ENCODE assay signal across 19 cellular contexts in genomic region chr12:4025420-4026358, GRCh38.
DNase-seq lines count a peak whose midpoint lies in the region; ATAC-seq and TF ChIP-seq lines count a peak whose summit lies in the region.
"Had no signal": no experiment of that assay in that cellular context is flagged by ENCODE, and none has a peak within 500 bp of the region (broad histone marks: within the 10 kb centered on the region; RNA-seq: fewer than 3 reads in every experiment).

No MANE protein-coding gene starts in this region.

- no peaks in the 10 kb centered on the region for H3K36me3 Mint-ChIP-seq in stimulated activated naive CD8-positive, alpha-beta T cell treated with anti-CD3 and anti-CD28 coated beads, Interleukin-15, Interleukin-2, amounts not matched to agents 100 ng/mL and 50 ng/mL, for 24 hours (ENCODE audit: low read depth)
- peaks cover 25% of the 10 kb centered on the region for H3K36me3 Mint-ChIP-seq in endodermal cell (ENCODE audit: low read depth)
- H3K36me3 Mint-ChIP-seq: activated naive CD4-positive, alpha-beta T cell treated with anti-CD3 and anti-CD28 coated beads, Interleukin-2, amount 50 U/mL, for 72 hours had no signal

- TF ChIP-seq RAD21 in liver (IDR thresholded peaks at IDR 0.05): no peak

- peak overlapping the region; percentile 7 for H3K27ac Mint-ChIP-seq in stimulated activated naive CD8-positive, alpha-beta T cell treated with anti-CD3 and anti-CD28 coated beads, Interleukin-15, Interleukin-2, amounts not matched to agents 100 ng/mL and 50 ng/mL, for 24 hours
- H3K27ac Mint-ChIP-seq in stimulated activated naive CD8-positive, alpha-beta T cell treated with anti-CD3 and anti-CD28 coated beads, Interleukin-15, amount 100 ng/mL, for 72 hours: peak overlapping the region in 1 of 2 donors; percentile 48
- H3K27ac Mint-ChIP-seq in endodermal cell: peak overlapping the region; percentile 93
- H3K27ac Mint-ChIP-seq: activated B cell treated with CpG ODN at 0.5 μM for 24 hours had no signal

- no peak for ATAC-seq in stimulated activated naive CD8-positive, alpha-beta T cell treated with anti-CD3 and anti-CD28 coated beads, Interleukin-15, amount 100 ng/mL, for 72 hours
- ATAC-seq in GM18867 (IDR thresholded peaks at IDR 0.05; ENCODE audit: unreplicated experiment) (no peak), HG03378 (IDR thresholded peaks at IDR 0.05; ENCODE audit: unreplicated experiment) (no peak)
- ATAC-seq: activated naive CD4-positive, alpha-beta T cell treated with anti-CD3 and anti-CD28 coated beads, Interleukin-2, amount 50 U/mL, for 72 hours; SK-N-SH treated with all-trans-retinoic acid at 6 μM for 48 hours had no signal

- no peak overlapping the region for H3K4me3 Mint-ChIP-seq in stimulated activated naive CD8-positive, alpha-beta T cell treated with anti-CD3 and anti-CD28 coated beads, Interleukin-15, Interleukin-2, amounts not matched to agents 100 ng/mL and 50 ng/mL, for 24 hours
- H3K4me3 Mint-ChIP-seq in stimulated activated naive CD8-positive, alpha-beta T cell treated with anti-CD3 and anti-CD28 coated beads, Interleukin-15, amount 100 ng/mL, for 72 hours: no peak overlapping the region
- H3K4me3 Mint-ChIP-seq in endodermal cell: peak overlapping the region; percentile 69
- H3K4me3 Mint-ChIP-seq: activated B cell treated with CpG ODN at 0.5 μM for 24 hours; central memory CD8-positive, alpha-beta T cell had no signal

- H3K4me3 ChIP-seq in endodermal cell (ENCODE audit: low read length): no peak overlapping the region
- no peak overlapping the region for H3K4me3 ChIP-seq in liver (ENCODE audit: low read depth in 1 of 3, low read length in 3 of 3)
- H3K4me3 ChIP-seq: lower lobe of right lung had no signal

- H3K4me1 ChIP-seq in endodermal cell (ENCODE audit: control insufficient read depth, insufficient read depth, low read length) (peaks cover 6% of the 10 kb centered on the region), liver (ENCODE audit: control insufficient read depth in 4 of 4, insufficient read depth in 4 of 4, low read length in 3 of 4) (peaks cover 0 to 18% (median 11%) of the 10 kb centered on the region in 4 donors)

- TF ChIP-seq CTCF in endodermal cell (conservative IDR thresholded peaks at IDR 0.05) (no peak), liver (IDR thresholded peaks at IDR 0.05; ENCODE audit: low read depth, low read length, missing input control) (no peak)

- no peaks in the 10 kb centered on the region for H3K27me3 ChIP-seq in endodermal cell (ENCODE audit: control insufficient read depth, insufficient read depth, low read length, poor library complexity, severe bottlenecking)
- no peaks in the 10 kb centered on the region for H3K27me3 ChIP-seq in liver (ENCODE audit: control insufficient read depth in 4 of 4, insufficient read depth in 4 of 4, low read length in 3 of 4)

- H3K4me1 Mint-ChIP-seq in stimulated activated naive CD8-positive, alpha-beta T cell treated with anti-CD3 and anti-CD28 coated beads, Interleukin-15, Interleukin-2, amounts not matched to agents 100 ng/mL and 50 ng/mL, for 24 hours (ENCODE audit: low read depth): peaks cover 41% of the 10 kb centered on the region
- H3K4me1 Mint-ChIP-seq in stimulated activated naive CD8-positive, alpha-beta T cell treated with anti-CD3 and anti-CD28 coated beads, Interleukin-15, amount 100 ng/mL, for 72 hours: peaks cover 42% of the 10 kb centered on the region
- H3K4me1 Mint-ChIP-seq in endodermal cell: peaks cover 70% of the 10 kb centered on the region

- 46 to 50% methylated on average over 10 to 23 of the region's 23 CpGs for WGBS in endodermal cell (ENCODE audit: insufficient coverage in 1 of 2, insufficient read length in 1 of 2), 2 experiments
- WGBS in liver: 55% methylated on average over 23 of the region's 23 CpGs

- H3K9ac ChIP-seq in endodermal cell (ENCODE audit: extremely low read depth, low read length, poor library complexity, severe bottlenecking): no peak overlapping the region
- H3K9ac ChIP-seq in liver (ENCODE audit: low read depth in 1 of 2, low read length in 2 of 2): no peak overlapping the region

- H3K27ac ChIP-seq in endodermal cell (ENCODE audit: low read depth, low read length) (peak overlapping the region; percentile 91), liver (ENCODE audit: low read depth in 1 of 2, low read length in 2 of 2) (peak overlapping the region; percentile 7 to 12)
- H3K27ac ChIP-seq: epithelial cell of prostate, lower lobe of right lung had no signal

- no peaks in the 10 kb centered on the region for H3K9me3 Mint-ChIP-seq in stimulated activated naive CD8-positive, alpha-beta T cell treated with anti-CD3 and anti-CD28 coated beads, Interleukin-15, Interleukin-2, amounts not matched to agents 100 ng/mL and 50 ng/mL, for 24 hours
- H3K9me3 Mint-ChIP-seq in stimulated activated naive CD8-positive, alpha-beta T cell treated with anti-CD3 and anti-CD28 coated beads, Interleukin-15, amount 100 ng/mL, for 72 hours: no peaks in the 10 kb centered on the region
- no peaks in the 10 kb centered on the region for H3K9me3 Mint-ChIP-seq in endodermal cell
- H3K9me3 Mint-ChIP-seq: activated B cell treated with CpG ODN at 0.5 μM for 24 hours; activated naive CD4-positive, alpha-beta T cell treated with anti-CD3 and anti-CD28 coated beads, Interleukin-2, amount 50 U/mL, for 72 hours; central memory CD8-positive, alpha-beta T cell had no signal

- H3K9me3 ChIP-seq in endodermal cell (ENCODE audit: control insufficient read depth, low read length): no peaks in the 10 kb centered on the region
- H3K9me3 ChIP-seq in liver (ENCODE audit: control insufficient read depth in 4 of 4, low read length in 3 of 4): no peaks in the 10 kb centered on the region
- H3K9me3 ChIP-seq: lower lobe of right lung had no signal

- H3K36me3 ChIP-seq in endodermal cell (ENCODE audit: control insufficient read depth, insufficient read depth, low read length): no peaks in the 10 kb centered on the region
- H3K36me3 ChIP-seq in liver (ENCODE audit: control insufficient read depth in 4 of 4, insufficient read depth in 3 of 4, low read depth in 1 of 4, low read length in 3 of 4): no peaks in the 10 kb centered on the region
- H3K36me3 ChIP-seq: lower lobe of right lung had no signal

- DNase-seq in stimulated activated naive CD8-positive, alpha-beta T cell treated with anti-CD3 and anti-CD28 coated beads, Interleukin-15, amount 100 ng/mL, for 72 hours: no peak
- peak; percentile 96 for DNase-seq in endodermal cell
- DNase-seq in SHP77 treated with DMSO at 0.1 percent for 48 hours (lab: John Stamatoyannopoulos, UW): no peak
- DNase-seq in NCI-H2107 treated with DMSO at 0.1 percent for 48 hours (lab: John Stamatoyannopoulos, UW; ENCODE audit: unreplicated experiment): no peak
- DNase-seq: activated B cell treated with CpG ODN at 0.5 μM for 24 hours, KG1, lower lobe of right lung, NCI-H1417, NCI-H2227 treated with DMSO at 0.1 percent for 48 hours, occipital lobe, OCI-M1 had no signal

- no peaks in the 10 kb centered on the region for H3K27me3 Mint-ChIP-seq in stimulated activated naive CD8-positive, alpha-beta T cell treated with anti-CD3 and anti-CD28 coated beads, Interleukin-15, Interleukin-2, amounts not matched to agents 100 ng/mL and 50 ng/mL, for 24 hours
- no peaks in the 10 kb centered on the region for H3K27me3 Mint-ChIP-seq in stimulated activated naive CD8-positive, alpha-beta T cell treated with anti-CD3 and anti-CD28 coated beads, Interleukin-15, amount 100 ng/mL, for 72 hours
- peaks cover 50% of the 10 kb centered on the region for H3K27me3 Mint-ChIP-seq in endodermal cell (ENCODE audit: insufficient read depth)

TF ChIP-seq in liver, 16 proteins besides CTCF, POLR2A, EP300 and RAD21:
- TF ChIP-seq SP1 (IDR thresholded peaks at IDR 0.05) (no peak), FOXA1 (IDR thresholded peaks at IDR 0.05) (no peak), RXRA (IDR thresholded peaks at IDR 0.05) (peak; percentile 50 to 73), HNF4A (conservative IDR thresholded peaks at IDR 0.05) (peak; percentile 21 to 39), TAF1 (conservative IDR thresholded peaks at IDR 0.05) (no peak)
